ENCODE assay signal across 35 cellular contexts in the genomic region with DNA sequence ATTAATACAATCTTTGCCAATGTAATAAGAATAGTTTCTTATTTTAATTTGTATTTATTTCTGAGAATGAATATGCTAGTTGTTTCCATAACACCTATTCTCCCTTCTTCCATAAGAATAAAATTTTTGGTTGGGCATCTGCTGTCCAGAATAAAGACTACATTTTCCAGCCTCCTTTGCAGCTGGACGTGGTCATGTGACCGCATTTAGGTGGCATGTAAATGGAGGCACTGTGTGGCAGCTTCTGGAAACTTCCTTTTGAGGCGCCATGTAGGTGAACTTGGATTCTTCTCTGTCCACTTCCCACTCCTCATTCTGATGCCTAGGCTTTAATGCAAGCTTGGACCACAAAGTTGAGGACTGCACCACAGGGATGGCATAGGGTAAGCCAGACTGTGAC.
"Had no signal": no experiment of that assay in that cellular context is flagged by ENCODE, and none has a peak within 500 bp of the region (broad histone marks: within the 10 kb centered on the region; RNA-seq: fewer than 3 reads in every experiment).

No MANE protein-coding gene starts in this region.

- ATAC-seq: activated CD4-positive, alpha-beta T cell treated with anti-CD3 and anti-CD28 coated beads for 36 hours; activated CD8-positive, alpha-beta memory T cell treated with anti-CD3 and anti-CD28 coated beads, Interleukin-2, amount 10 ng/mL, durations not matched to agents 7 days and 5 days; activated CD8-positive, alpha-beta T cell treated with anti-CD3 and anti-CD28 coated beads, Interleukin-2, amount 10 ng/mL, durations not matched to agents 7 days and 5 days; activated naive CD8-positive, alpha-beta T cell treated with anti-CD3 and anti-CD28 coated beads, Interleukin-2, amount 50 U/mL, for 24 hours; esophagus mucosa; T-helper 17 cell had no signal

- H3K27me3 Mint-ChIP-seq: activated CD4-positive, alpha-beta memory T cell treated with anti-CD3 and anti-CD28 coated beads for 36 hours; activated CD4-positive, alpha-beta T cell treated with anti-CD3 and anti-CD28 coated beads for 36 hours; activated naive CD4-positive, alpha-beta T cell treated with anti-CD3 and anti-CD28 coated beads, Interleukin-2, amount 50 U/mL, for 24 hours; dendritic cell treated with granulocyte-macrophage colony-stimulating factor and Interleukin-4, amounts not matched to agents 40 ng/mL and 50 ng/mL, for 4 days; T-helper 17 cell had no signal

- H3K4me1 ChIP-seq: ascending aorta, breast epithelium had no signal

- H3K27me3 ChIP-seq: ascending aorta, breast epithelium, dorsolateral prefrontal cortex had no signal

- H3K9me3 ChIP-seq: ascending aorta, breast epithelium had no signal

- H3K36me3 ChIP-seq: ascending aorta, breast epithelium, WERI-Rb-1 had no signal

- H3K27ac Mint-ChIP-seq: activated CD4-positive, alpha-beta memory T cell treated with anti-CD3 and anti-CD28 coated beads for 36 hours; activated CD4-positive, alpha-beta T cell treated with anti-CD3 and anti-CD28 coated beads for 36 hours; activated CD4-positive, alpha-beta T cell treated with anti-CD3 and anti-CD28 coated beads, Interleukin-2, amount 10 ng/mL, durations not matched to agents 24 days and 14 days; activated CD8-positive, alpha-beta memory T cell treated with anti-CD3 and anti-CD28 coated beads, Interleukin-2, amount 10 ng/mL, durations not matched to agents 7 days and 5 days; activated CD8-positive, alpha-beta T cell treated with anti-CD3 and anti-CD28 coated beads, Interleukin-2, amount 10 ng/mL, durations not matched to agents 7 days and 5 days; activated naive CD4-positive, alpha-beta T cell treated with anti-CD3 and anti-CD28 coated beads for 36 hours; activated naive CD4-positive, alpha-beta T cell treated with anti-CD3 and anti-CD28 coated beads, Interleukin-2, amount 50 U/mL, for 24 hours; activated naive CD8-positive, alpha-beta T cell treated with anti-CD3 and anti-CD28 coated beads for 36 hours; activated naive CD8-positive, alpha-beta T cell treated with anti-CD3 and anti-CD28 coated beads, Interleukin-2, amount 50 U/mL, for 24 hours; activated T-helper 1 cell treated with anti-CD3 and anti-CD28 coated beads, Interleukin-12 subunit alpha, Interleukin-12 subunit beta, Interleukin-2, Interleukin-4 antibody, amounts not matched to agents 30 ng/mL and 10 ng/mL and 1 ng/mL, durations not matched to agents 14 hours and 24 hours and 36 hours; activated T-helper 2 cell treated with anti-CD3 and anti-CD28 coated beads, Interferon-gamma antibody, Interleukin-2, Interleukin-4, amounts not matched to agents 10 μg/mL and 5 μg/mL and 100 μg/mL, durations not matched to agents 14 hours and 24 hours and 36 hours; brain; dendritic cell treated with granulocyte-macrophage colony-stimulating factor and Interleukin-4, amounts not matched to agents 40 ng/mL and 50 ng/mL, for 4 days; endodermal cell; T-helper 17 cell; T-helper 2 cell treated with Interferon-gamma antibody and Interleukin-4, amounts not matched to agents 5 μg/mL and 100 μg/mL, for 36 hours had no signal

- H3K36me3 Mint-ChIP-seq: activated CD4-positive, alpha-beta memory T cell treated with anti-CD3 and anti-CD28 coated beads for 36 hours; activated CD8-positive, alpha-beta memory T cell treated with anti-CD3 and anti-CD28 coated beads, Interleukin-2, amount 10 ng/mL, durations not matched to agents 7 days and 5 days; activated naive CD4-positive, alpha-beta T cell treated with anti-CD3 and anti-CD28 coated beads, Interleukin-2, amount 50 U/mL, for 24 hours; activated naive CD8-positive, alpha-beta T cell treated with anti-CD3 and anti-CD28 coated beads for 36 hours had no signal

- FAIRE-seq: frontal cortex had no signal

- H3K4me3 ChIP-seq: ascending aorta, breast epithelium, coronary artery, dorsolateral prefrontal cortex had no signal

- DNase-seq: activated CD4-positive, alpha-beta memory T cell treated with anti-CD3 and anti-CD28 coated beads for 36 hours; activated CD4-positive, alpha-beta T cell treated with anti-CD3 and anti-CD28 coated beads for 36 hours; activated CD4-positive, alpha-beta T cell treated with anti-CD3 and anti-CD28 coated beads, Interleukin-2, amount 10 ng/mL, durations not matched to agents 24 days and 14 days; activated CD4-positive, CD25-positive, alpha-beta regulatory T cell; activated CD4-positive, CD25-positive, alpha-beta regulatory T cell treated with anti-CD3 and anti-CD28 coated beads, Interleukin-2, amount 50 U/mL, for 72 hours; activated CD8-positive, alpha-beta memory T cell treated with anti-CD3 and anti-CD28 coated beads, Interleukin-2, amount 10 ng/mL, durations not matched to agents 7 days and 5 days; activated CD8-positive, alpha-beta memory T cell treated with anti-CD3 and anti-CD28 coated beads, Interleukin-2, amount 50 U/mL, for 4 hours; activated CD8-positive, alpha-beta T cell treated with anti-CD3 and anti-CD28 coated beads, Interleukin-2, amount 10 ng/mL, durations not matched to agents 7 days and 5 days; activated effector memory CD4-positive, alpha-beta T cell treated with anti-CD3 and anti-CD28 coated beads, Interleukin-2, amount 50 U/mL, for 16 hours; activated naive CD4-positive, alpha-beta T cell treated with anti-CD3 and anti-CD28 coated beads for 36 hours; activated naive CD8-positive, alpha-beta T cell treated with anti-CD3 and anti-CD28 coated beads for 36 hours; activated naive CD8-positive, alpha-beta T cell treated with anti-CD3 and anti-CD28 coated beads, Interleukin-2, amount 50 U/mL, for 24 hours; activated T-cell treated with anti-CD3 and anti-CD28 coated beads, Interleukin-2, amount 50 U/mL, for 1 hour; activated T-cell treated with anti-CD3 and anti-CD28 coated beads, Interleukin-2, amount 50 U/mL, for 48 hours; dorsolateral prefrontal cortex; effector memory CD4-positive, alpha-beta T cell; endodermal cell; foreskin fibroblast; head of caudate nucleus; T-helper 1 cell; T-helper 17 cell; T1000; WERI-Rb-1 had no signal

- H3K4me3 Mint-ChIP-seq: activated CD4-positive, alpha-beta memory T cell treated with anti-CD3 and anti-CD28 coated beads for 36 hours; activated CD4-positive, alpha-beta T cell treated with anti-CD3 and anti-CD28 coated beads for 36 hours; activated CD4-positive, alpha-beta T cell treated with anti-CD3 and anti-CD28 coated beads, Interleukin-2, amount 10 ng/mL, durations not matched to agents 24 days and 14 days; activated CD8-positive, alpha-beta memory T cell treated with anti-CD3 and anti-CD28 coated beads, Interleukin-2, amount 10 ng/mL, durations not matched to agents 7 days and 5 days; activated CD8-positive, alpha-beta T cell treated with anti-CD3 and anti-CD28 coated beads, Interleukin-2, amount 10 ng/mL, durations not matched to agents 7 days and 5 days; activated naive CD4-positive, alpha-beta T cell treated with anti-CD3 and anti-CD28 coated beads for 36 hours; activated naive CD4-positive, alpha-beta T cell treated with anti-CD3 and anti-CD28 coated beads, Interleukin-2, amount 50 U/mL, for 24 hours; activated naive CD8-positive, alpha-beta T cell treated with anti-CD3 and anti-CD28 coated beads for 36 hours; activated naive CD8-positive, alpha-beta T cell treated with anti-CD3 and anti-CD28 coated beads, Interleukin-2, amount 50 U/mL, for 24 hours; activated T-helper 1 cell treated with anti-CD3 and anti-CD28 coated beads, Interleukin-12 subunit alpha, Interleukin-12 subunit beta, Interleukin-2, Interleukin-4 antibody, amounts not matched to agents 30 ng/mL and 10 ng/mL and 1 ng/mL, durations not matched to agents 14 hours and 24 hours and 36 hours; brain; central memory CD8-positive, alpha-beta T cell; dendritic cell treated with granulocyte-macrophage colony-stimulating factor and Interleukin-4, amounts not matched to agents 40 ng/mL and 50 ng/mL, for 4 days; endodermal cell; T-helper 17 cell; T-helper 2 cell treated with Interferon-gamma antibody and Interleukin-4, amounts not matched to agents 5 μg/mL and 100 μg/mL, for 36 hours had no signal

- H3K27ac ChIP-seq: ascending aorta, breast epithelium, coronary artery, dorsolateral prefrontal cortex, WERI-Rb-1 had no signal

- H3K9me3 Mint-ChIP-seq: activated CD4-positive, alpha-beta memory T cell treated with anti-CD3 and anti-CD28 coated beads for 36 hours; activated naive CD4-positive, alpha-beta T cell treated with anti-CD3 and anti-CD28 coated beads for 36 hours; activated naive CD4-positive, alpha-beta T cell treated with anti-CD3 and anti-CD28 coated beads, Interleukin-2, amount 50 U/mL, for 24 hours; central memory CD8-positive, alpha-beta T cell had no signal
